ENCODE assay signal across 1 cellular context in the genomic region with DNA sequence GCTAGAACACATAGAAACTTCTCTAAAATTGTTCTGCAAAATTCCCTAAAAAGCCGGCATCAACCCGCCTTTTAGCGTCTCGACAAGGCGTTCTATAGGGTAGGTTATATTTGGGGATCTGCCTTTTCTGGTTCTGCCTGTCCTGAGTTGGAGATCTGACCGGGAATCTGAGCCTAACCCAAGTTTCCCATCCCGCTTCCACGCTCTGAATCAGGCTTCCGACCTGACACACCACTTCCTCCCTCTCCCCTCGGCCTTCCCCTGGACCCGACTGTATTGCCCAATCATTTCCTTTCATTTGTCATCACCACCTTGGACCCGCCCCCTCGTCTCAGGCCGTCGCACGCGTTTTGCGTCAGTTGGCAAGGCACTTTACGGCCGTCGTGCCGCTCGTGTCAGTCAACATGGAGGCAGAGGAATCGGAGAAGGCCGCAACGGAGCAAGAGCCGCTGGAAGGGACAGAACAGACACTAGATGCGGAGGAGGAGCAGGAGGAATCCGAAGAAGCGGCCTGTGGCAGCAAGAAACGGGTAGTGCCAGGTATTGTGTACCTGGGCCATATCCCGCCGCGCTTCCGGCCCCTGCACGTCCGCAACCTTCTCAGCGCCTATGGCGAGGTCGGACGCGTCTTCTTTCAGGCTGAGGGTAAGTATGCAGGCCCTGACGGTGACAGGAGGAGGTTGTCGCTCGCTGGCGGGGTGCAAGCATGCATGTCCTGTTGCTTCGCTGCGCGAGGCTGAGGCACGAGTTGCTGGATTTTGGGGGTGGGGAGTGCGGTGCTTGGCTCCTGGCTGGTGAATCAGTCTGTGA.
TF ChIP-seq lines count a peak whose summit lies in the region.

A gene (plus strand): TSS at position 375 of the 810 bp plus-strand sequence. CDS start 30 bp downstream, at position 405.

TF ChIP-seq in HepG2, 621 proteins besides CTCF, POLR2A, EP300 and RAD21 (continued from another document and continues in another):
- TF ChIP-seq ZSCAN9 (CRISPR knock-in tag; IDR thresholded peaks at IDR 0.05; ENCODE audit: borderline replicate concordance) (peak; percentile 95), REL (CRISPR knock-in tag; conservative IDR thresholded peaks at IDR 0.05) (peak; percentile 96), SETDB1 (CRISPR knock-in tag; IDR thresholded peaks at IDR 0.05; ENCODE audit: borderline replicate concordance) (no peak), TARDBP (CRISPR knock-in tag; IDR thresholded peaks at IDR 0.05) (peak; percentile 99), YEATS4 (CRISPR knock-in tag; IDR thresholded peaks at IDR 0.05; ENCODE audit: borderline replicate concordance) (peak; percentile 94), TAF1 (CRISPR knock-in tag; IDR thresholded peaks at IDR 0.05) (peak; percentile 97), ARNT (IDR thresholded peaks at IDR 0.05) (no peak), SP4 (CRISPR knock-in tag; IDR thresholded peaks at IDR 0.05) (peak; percentile 98), MIER2 (CRISPR knock-in tag; IDR thresholded peaks at IDR 0.05) (peak; percentile 88), ZNF850 (CRISPR knock-in tag; conservative IDR thresholded peaks at IDR 0.05) (peak; percentile 77; the same call in 1 of the 2 replicates), MAF1 (CRISPR knock-in tag; IDR thresholded peaks at IDR 0.05; ENCODE audit: borderline replicate concordance) (peak; percentile 64; the same call in 1 of the 2 replicates), ZNF749 (CRISPR knock-in tag; IDR thresholded peaks at IDR 0.05; ENCODE audit: borderline replicate concordance) (no peak; the same call in 1 of the 2 replicates), ZNF543 (CRISPR knock-in tag; IDR thresholded peaks at IDR 0.05) (peak; percentile 79), HHEX (CRISPR knock-in tag; IDR thresholded peaks at IDR 0.05) (peak; percentile 18; the same call in 1 of the 2 replicates), ZNF20 (CRISPR knock-in tag; IDR thresholded peaks at IDR 0.05) (no peak), SALL1 (CRISPR knock-in tag; IDR thresholded peaks at IDR 0.05) (peak; percentile 97), TP53 (CRISPR knock-in tag; conservative IDR thresholded peaks at IDR 0.05) (peak; percentile 52; the same call in 1 of the 2 replicates), FOXJ3 (CRISPR knock-in tag; IDR thresholded peaks at IDR 0.05; ENCODE audit: borderline replicate concordance) (peak; percentile 53; the same call in 1 of the 2 replicates), ZNF780A (CRISPR knock-in tag; IDR thresholded peaks at IDR 0.05) (peak; percentile 84; the same call in 1 of the 2 replicates), NFKBIZ (CRISPR knock-in tag; IDR thresholded peaks at IDR 0.05) (peak; percentile 97), ZNF230 (CRISPR knock-in tag; IDR thresholded peaks at IDR 0.05) (peak; percentile 96), ZNF598 (CRISPR knock-in tag; IDR thresholded peaks at IDR 0.05; ENCODE audit: borderline replicate concordance) (peak; percentile 85; the same call in 1 of the 2 replicates), KDM4B (CRISPR knock-in tag; IDR thresholded peaks at IDR 0.05) (peak; percentile 91), ZNF570 (CRISPR knock-in tag; IDR thresholded peaks at IDR 0.05; ENCODE audit: borderline replicate concordance) (no peak), ZNF556 (CRISPR knock-in tag; IDR thresholded peaks at IDR 0.05; ENCODE audit: borderline replicate concordance) (peak; percentile 96; the same call in 1 of the 2 replicates), ZNF709 (CRISPR knock-in tag; IDR thresholded peaks at IDR 0.05) (peak; percentile 93; the same call in 1 of the 2 replicates), NR2F6 (IDR thresholded peaks at IDR 0.05) (no peak), NR2F6 (CRISPR knock-in tag; IDR thresholded peaks at IDR 0.05) (peak; percentile 73), CBFB (CRISPR knock-in tag; IDR thresholded peaks at IDR 0.05) (peak; percentile 87)
- TF ChIP-seq, protein P1, sequence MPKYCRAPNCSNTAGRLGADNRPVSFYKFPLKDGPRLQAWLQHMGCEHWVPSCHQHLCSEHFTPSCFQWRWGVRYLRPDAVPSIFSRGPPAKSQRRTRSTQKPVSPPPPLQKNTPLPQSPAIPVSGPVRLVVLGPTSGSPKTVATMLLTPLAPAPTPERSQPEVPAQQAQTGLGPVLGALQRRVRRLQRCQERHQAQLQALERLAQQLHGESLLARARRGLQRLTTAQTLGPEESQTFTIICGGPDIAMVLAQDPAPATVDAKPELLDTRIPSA (CRISPR knock-in tag; IDR thresholded peaks at IDR 0.05; ENCODE audit: borderline replicate concordance): no peak
- TF ChIP-seq, protein P2, sequence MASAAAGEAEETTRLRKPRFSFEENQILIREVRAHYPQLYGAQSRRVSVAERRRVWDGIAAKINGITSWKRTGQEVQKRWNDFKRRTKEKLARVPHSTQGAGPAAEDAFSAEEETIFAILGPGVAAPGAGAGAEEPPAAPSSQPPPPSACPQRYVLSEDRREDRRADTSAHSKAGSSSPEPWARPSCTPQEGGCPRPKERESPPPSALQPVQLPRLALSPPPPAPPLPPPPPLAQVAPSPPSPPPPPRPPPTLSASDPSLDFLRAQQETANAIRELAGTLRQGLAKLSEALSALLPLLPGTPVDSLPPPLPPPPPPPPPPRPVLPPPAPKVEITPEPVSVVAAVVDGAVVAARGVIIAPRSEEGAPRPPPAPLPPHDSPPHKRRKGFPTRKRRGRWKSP (CRISPR knock-in tag; IDR thresholded peaks at IDR 0.05): peak; percentile 66; the same call in 1 of the 2 replicates
- TF ChIP-seq, protein P3, sequence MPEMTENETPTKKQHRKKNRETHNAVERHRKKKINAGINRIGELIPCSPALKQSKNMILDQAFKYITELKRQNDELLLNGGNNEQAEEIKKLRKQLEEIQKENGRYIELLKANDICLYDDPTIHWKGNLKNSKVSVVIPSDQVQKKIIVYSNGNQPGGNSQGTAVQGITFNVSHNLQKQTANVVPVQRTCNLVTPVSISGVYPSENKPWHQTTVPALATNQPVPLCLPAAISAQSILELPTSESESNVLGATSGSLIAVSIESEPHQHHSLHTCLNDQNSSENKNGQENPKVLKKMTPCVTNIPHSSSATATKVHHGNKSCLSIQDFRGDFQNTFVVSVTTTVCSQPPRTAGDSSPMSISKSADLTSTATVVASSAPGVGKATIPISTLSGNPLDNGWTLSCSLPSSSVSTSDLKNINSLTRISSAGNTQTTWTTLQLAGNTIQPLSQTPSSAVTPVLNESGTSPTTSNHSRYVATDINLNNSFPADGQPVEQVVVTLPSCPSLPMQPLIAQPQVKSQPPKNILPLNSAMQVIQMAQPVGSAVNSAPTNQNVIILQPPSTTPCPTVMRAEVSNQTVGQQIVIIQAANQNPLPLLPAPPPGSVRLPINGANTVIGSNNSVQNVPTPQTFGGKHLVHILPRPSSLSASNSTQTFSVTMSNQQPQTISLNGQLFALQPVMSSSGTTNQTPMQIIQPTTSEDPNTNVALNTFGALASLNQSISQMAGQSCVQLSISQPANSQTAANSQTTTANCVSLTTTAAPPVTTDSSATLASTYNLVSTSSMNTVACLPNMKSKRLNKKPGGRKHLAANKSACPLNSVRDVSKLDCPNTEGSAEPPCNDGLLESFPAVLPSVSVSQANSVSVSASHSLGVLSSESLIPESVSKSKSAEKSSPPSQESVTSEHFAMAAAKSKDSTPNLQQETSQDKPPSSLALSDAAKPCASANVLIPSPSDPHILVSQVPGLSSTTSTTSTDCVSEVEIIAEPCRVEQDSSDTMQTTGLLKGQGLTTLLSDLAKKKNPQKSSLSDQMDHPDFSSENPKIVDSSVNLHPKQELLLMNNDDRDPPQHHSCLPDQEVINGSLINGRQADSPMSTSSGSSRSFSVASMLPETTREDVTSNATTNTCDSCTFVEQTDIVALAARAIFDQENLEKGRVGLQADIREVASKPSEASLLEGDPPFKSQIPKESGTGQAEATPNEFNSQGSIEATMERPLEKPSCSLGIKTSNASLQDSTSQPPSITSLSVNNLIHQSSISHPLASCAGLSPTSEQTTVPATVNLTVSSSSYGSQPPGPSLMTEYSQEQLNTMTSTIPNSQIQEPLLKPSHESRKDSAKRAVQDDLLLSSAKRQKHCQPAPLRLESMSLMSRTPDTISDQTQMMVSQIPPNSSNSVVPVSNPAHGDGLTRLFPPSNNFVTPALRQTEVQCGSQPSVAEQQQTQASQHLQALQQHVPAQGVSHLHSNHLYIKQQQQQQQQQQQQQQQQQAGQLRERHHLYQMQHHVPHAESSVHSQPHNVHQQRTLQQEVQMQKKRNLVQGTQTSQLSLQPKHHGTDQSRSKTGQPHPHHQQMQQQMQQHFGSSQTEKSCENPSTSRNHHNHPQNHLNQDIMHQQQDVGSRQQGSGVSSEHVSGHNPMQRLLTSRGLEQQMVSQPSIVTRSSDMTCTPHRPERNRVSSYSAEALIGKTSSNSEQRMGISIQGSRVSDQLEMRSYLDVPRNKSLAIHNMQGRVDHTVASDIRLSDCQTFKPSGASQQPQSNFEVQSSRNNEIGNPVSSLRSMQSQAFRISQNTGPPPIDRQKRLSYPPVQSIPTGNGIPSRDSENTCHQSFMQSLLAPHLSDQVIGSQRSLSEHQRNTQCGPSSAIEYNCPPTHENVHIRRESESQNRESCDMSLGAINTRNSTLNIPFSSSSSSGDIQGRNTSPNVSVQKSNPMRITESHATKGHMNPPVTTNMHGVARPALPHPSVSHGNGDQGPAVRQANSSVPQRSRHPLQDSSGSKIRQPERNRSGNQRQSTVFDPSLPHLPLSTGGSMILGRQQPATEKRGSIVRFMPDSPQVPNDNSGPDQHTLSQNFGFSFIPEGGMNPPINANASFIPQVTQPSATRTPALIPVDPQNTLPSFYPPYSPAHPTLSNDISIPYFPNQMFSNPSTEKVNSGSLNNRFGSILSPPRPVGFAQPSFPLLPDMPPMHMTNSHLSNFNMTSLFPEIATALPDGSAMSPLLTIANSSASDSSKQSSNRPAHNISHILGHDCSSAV (CRISPR knock-in tag; IDR thresholded peaks at IDR 0.05; ENCODE audit: borderline replicate concordance): no peak
- TF ChIP-seq, protein P4, sequence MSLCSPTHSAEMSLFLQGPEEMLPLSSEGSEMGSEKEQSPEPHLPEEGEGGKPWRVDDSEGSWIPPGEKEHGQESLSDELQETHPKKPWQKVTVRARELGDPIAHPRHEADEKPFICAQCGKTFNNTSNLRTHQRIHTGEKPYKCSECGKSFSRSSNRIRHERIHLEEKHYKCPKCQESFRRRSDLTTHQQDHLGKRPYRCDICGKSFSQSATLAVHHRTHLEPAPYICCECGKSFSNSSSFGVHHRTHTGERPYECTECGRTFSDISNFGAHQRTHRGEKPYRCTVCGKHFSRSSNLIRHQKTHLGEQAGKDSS (CRISPR knock-in tag; IDR thresholded peaks at IDR 0.05; ENCODE audit: borderline replicate concordance, low read depth): peak; percentile 97
- TF ChIP-seq, protein P5, sequence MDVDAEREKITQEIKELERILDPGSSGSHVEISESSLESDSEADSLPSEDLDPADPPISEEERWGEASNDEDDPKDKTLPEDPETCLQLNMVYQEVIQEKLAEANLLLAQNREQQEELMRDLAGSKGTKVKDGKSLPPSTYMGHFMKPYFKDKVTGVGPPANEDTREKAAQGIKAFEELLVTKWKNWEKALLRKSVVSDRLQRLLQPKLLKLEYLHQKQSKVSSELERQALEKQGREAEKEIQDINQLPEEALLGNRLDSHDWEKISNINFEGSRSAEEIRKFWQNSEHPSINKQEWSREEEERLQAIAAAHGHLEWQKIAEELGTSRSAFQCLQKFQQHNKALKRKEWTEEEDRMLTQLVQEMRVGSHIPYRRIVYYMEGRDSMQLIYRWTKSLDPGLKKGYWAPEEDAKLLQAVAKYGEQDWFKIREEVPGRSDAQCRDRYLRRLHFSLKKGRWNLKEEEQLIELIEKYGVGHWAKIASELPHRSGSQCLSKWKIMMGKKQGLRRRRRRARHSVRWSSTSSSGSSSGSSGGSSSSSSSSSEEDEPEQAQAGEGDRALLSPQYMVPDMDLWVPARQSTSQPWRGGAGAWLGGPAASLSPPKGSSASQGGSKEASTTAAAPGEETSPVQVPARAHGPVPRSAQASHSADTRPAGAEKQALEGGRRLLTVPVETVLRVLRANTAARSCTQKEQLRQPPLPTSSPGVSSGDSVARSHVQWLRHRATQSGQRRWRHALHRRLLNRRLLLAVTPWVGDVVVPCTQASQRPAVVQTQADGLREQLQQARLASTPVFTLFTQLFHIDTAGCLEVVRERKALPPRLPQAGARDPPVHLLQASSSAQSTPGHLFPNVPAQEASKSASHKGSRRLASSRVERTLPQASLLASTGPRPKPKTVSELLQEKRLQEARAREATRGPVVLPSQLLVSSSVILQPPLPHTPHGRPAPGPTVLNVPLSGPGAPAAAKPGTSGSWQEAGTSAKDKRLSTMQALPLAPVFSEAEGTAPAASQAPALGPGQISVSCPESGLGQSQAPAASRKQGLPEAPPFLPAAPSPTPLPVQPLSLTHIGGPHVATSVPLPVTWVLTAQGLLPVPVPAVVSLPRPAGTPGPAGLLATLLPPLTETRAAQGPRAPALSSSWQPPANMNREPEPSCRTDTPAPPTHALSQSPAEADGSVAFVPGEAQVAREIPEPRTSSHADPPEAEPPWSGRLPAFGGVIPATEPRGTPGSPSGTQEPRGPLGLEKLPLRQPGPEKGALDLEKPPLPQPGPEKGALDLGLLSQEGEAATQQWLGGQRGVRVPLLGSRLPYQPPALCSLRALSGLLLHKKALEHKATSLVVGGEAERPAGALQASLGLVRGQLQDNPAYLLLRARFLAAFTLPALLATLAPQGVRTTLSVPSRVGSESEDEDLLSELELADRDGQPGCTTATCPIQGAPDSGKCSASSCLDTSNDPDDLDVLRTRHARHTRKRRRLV (CRISPR knock-in tag; IDR thresholded peaks at IDR 0.05): peak; percentile 76; the same call in 1 of the 2 replicates
- TF ChIP-seq, protein P6, sequence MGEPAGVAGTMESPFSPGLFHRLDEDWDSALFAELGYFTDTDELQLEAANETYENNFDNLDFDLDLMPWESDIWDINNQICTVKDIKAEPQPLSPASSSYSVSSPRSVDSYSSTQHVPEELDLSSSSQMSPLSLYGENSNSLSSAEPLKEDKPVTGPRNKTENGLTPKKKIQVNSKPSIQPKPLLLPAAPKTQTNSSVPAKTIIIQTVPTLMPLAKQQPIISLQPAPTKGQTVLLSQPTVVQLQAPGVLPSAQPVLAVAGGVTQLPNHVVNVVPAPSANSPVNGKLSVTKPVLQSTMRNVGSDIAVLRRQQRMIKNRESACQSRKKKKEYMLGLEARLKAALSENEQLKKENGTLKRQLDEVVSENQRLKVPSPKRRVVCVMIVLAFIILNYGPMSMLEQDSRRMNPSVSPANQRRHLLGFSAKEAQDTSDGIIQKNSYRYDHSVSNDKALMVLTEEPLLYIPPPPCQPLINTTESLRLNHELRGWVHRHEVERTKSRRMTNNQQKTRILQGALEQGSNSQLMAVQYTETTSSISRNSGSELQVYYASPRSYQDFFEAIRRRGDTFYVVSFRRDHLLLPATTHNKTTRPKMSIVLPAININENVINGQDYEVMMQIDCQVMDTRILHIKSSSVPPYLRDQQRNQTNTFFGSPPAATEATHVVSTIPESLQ (CRISPR knock-in tag; conservative IDR thresholded peaks at IDR 0.05): peak; percentile 86; the same call in 1 of the 2 replicates
- TF ChIP-seq, protein P7, sequence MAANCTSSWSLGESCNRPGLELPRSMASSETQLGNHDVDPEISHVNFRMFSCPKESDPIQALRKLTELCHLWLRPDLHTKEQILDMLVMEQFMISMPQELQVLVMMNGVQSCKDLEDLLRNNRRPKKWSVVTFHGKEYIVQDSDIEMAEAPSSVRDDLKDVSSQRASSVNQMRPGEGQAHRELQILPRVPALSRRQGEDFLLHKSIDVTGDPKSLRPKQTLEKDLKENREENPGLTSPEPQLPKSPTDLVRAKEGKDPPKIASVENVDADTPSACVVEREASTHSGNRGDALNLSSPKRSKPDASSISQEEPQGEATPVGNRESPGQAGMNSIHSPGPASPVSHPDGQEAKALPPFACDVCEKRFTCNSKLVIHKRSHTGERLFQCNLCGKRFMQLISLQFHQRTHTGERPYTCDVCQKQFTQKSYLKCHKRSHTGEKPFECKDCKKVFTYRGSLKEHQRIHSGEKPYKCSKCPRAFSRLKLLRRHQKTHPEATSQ (CRISPR knock-in tag; IDR thresholded peaks at IDR 0.05; ENCODE audit: borderline replicate concordance): peak; percentile 80; the same call in 1 of the 2 replicates
- TF ChIP-seq, protein P8, sequence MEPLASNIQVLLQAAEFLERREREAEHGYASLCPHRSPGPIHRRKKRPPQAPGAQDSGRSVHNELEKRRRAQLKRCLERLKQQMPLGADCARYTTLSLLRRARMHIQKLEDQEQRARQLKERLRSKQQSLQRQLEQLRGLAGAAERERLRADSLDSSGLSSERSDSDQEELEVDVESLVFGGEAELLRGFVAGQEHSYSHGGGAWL (CRISPR knock-in tag; IDR thresholded peaks at IDR 0.05): peak; percentile 91
